21 cellular contexts compared by ENCODE assay signal in genomic region chr1:200869376-200869752, GRCh38. TPM values are rescaled to one million over a fixed set of nuclear protein-coding genes. Genes with fewer than 3 reads are reported as not detected.
DNase-seq lines count a peak whose midpoint lies in the region; ATAC-seq and TF ChIP-seq lines count a peak whose summit lies in the region.
"Had no signal": no experiment of that assay in that cellular context is flagged by ENCODE, and none has a peak within 500 bp of the region (broad histone marks: within the 10 kb centered on the region; RNA-seq: fewer than 3 reads in every experiment).

No MANE protein-coding gene starts in this region.

- peak; percentile 1 for ATAC-seq in HG03520 (IDR thresholded peaks at IDR 0.05; ENCODE audit: unreplicated experiment)
- no peak for ATAC-seq in activated B cell treated with CpG ODN at 0.5 μM for 24 hours (ENCODE audit: low read depth)
- no peak for ATAC-seq in stimulated activated memory B cell treated with anti-CD40 and anti-IgM and Interleukin-4, amounts not matched to agents 10 μg/mL and 1 μg/mL and 100 μg/mL, for 72 hours
- no peak for ATAC-seq in GM21515 (IDR thresholded peaks at IDR 0.05; ENCODE audit: unreplicated experiment)

- no peak for TF ChIP-seq CTCF in activated B cell treated with CpG ODN at 0.5 μM for 24 hours (IDR thresholded peaks at IDR 0.05)

- POLR2A ChIA-PET in activated B cell treated with CpG ODN at 0.5 μM for 24 hours (lab: Charles Lee), result interaction anchor here (1.0 to 1.5 kb wide), 3 partner anchors 9 to 34 kb away, joined by 3 to 9 read pairs (median 3); no protein-coding TSS in a partner anchor

- peak; percentile 44 for DNase-seq in activated CD4-positive, alpha-beta T cell treated with anti-CD3 and anti-CD28 coated beads, Interleukin-2, amount 10 ng/mL, durations not matched to agents 24 days and 14 days
- DNase-seq in activated CD4-positive, alpha-beta T cell treated with anti-CD3 and anti-CD28 coated beads for 4 hours, result no peak
- DNase-seq in activated B cell treated with CpG ODN at 0.5 μM for 24 hours (no peak), NK-92 (lab: John Stamatoyannopoulos, UW; ENCODE audit: unreplicated experiment) (no peak), SW480 (ENCODE audit: low spot score) (no peak)
- DNase-seq: activated CD8-positive, alpha-beta memory T cell treated with anti-CD3 and anti-CD28 coated beads for 24 hours; caudate nucleus; effector CD4-positive, alpha-beta T cell; head of caudate nucleus; IMR-90; NCI-H2081 treated with DMSO at 0.1 percent for 48 hours; NCI-H524; SW 1271; transverse colon had no signal

- H3K36me3 Mint-ChIP-seq in activated CD4-positive, alpha-beta T cell treated with anti-CD3 and anti-CD28 coated beads, Interleukin-2, amount 10 ng/mL, durations not matched to agents 24 days and 14 days (ENCODE audit: low read depth), result no peaks in the 10 kb centered on the region
- H3K36me3 Mint-ChIP-seq in activated B cell treated with CpG ODN at 0.5 μM for 24 hours (ENCODE audit: low read depth), result no peaks in the 10 kb centered on the region
- H3K36me3 Mint-ChIP-seq in stimulated activated memory B cell treated with anti-CD40 and anti-IgM and Interleukin-4, amounts not matched to agents 10 μg/mL and 1 μg/mL and 100 μg/mL, for 72 hours, result no peaks in the 10 kb centered on the region

- H3K27ac Mint-ChIP-seq in activated CD4-positive, alpha-beta T cell treated with anti-CD3 and anti-CD28 coated beads, Interleukin-2, amount 10 ng/mL, durations not matched to agents 24 days and 14 days, result no peak overlapping the region
- H3K27ac Mint-ChIP-seq in activated B cell treated with CpG ODN at 0.5 μM for 24 hours, result peak overlapping the region; percentile 94
- H3K27ac Mint-ChIP-seq in stimulated activated memory B cell treated with anti-CD40 and anti-IgM and Interleukin-4, amounts not matched to agents 10 μg/mL and 1 μg/mL and 100 μg/mL, for 72 hours, result peak overlapping the region; percentile 72

- CTCF ChIA-PET in activated B cell treated with CpG ODN at 0.5 μM for 24 hours (lab: Charles Lee), result interaction anchor here (1.6 kb wide), 1 partner anchor 31 kb away, joined by 4 read pairs; no protein-coding TSS in a partner anchor

- H3K27me3 Mint-ChIP-seq in activated CD4-positive, alpha-beta T cell treated with anti-CD3 and anti-CD28 coated beads, Interleukin-2, amount 10 ng/mL, durations not matched to agents 24 days and 14 days, result peaks cover 47% of the 10 kb centered on the region
- peaks cover 6% of the 10 kb centered on the region for H3K27me3 Mint-ChIP-seq in activated B cell treated with CpG ODN at 0.5 μM for 24 hours
- peaks cover 10% of the 10 kb centered on the region for H3K27me3 Mint-ChIP-seq in stimulated activated memory B cell treated with anti-CD40 and anti-IgM and Interleukin-4, amounts not matched to agents 10 μg/mL and 1 μg/mL and 100 μg/mL, for 72 hours

- peaks cover 13% of the 10 kb centered on the region for H3K4me1 Mint-ChIP-seq in activated CD4-positive, alpha-beta T cell treated with anti-CD3 and anti-CD28 coated beads, Interleukin-2, amount 10 ng/mL, durations not matched to agents 24 days and 14 days
- peaks cover 60% of the 10 kb centered on the region for H3K4me1 Mint-ChIP-seq in activated B cell treated with CpG ODN at 0.5 μM for 24 hours
- H3K4me1 Mint-ChIP-seq in stimulated activated memory B cell treated with anti-CD40 and anti-IgM and Interleukin-4, amounts not matched to agents 10 μg/mL and 1 μg/mL and 100 μg/mL, for 72 hours, result peaks cover 66% of the 10 kb centered on the region

- no peak overlapping the region for H3K4me3 Mint-ChIP-seq in activated CD4-positive, alpha-beta T cell treated with anti-CD3 and anti-CD28 coated beads, Interleukin-2, amount 10 ng/mL, durations not matched to agents 24 days and 14 days
- H3K4me3 Mint-ChIP-seq in activated B cell treated with CpG ODN at 0.5 μM for 24 hours, result peak overlapping the region; percentile 73
- H3K4me3 Mint-ChIP-seq in stimulated activated memory B cell treated with anti-CD40 and anti-IgM and Interleukin-4, amounts not matched to agents 10 μg/mL and 1 μg/mL and 100 μg/mL, for 72 hours, result peak overlapping the region; percentile 60

- H3K9me3 Mint-ChIP-seq in activated CD4-positive, alpha-beta T cell treated with anti-CD3 and anti-CD28 coated beads, Interleukin-2, amount 10 ng/mL, durations not matched to agents 24 days and 14 days, result no peaks in the 10 kb centered on the region
- H3K9me3 Mint-ChIP-seq in activated B cell treated with CpG ODN at 0.5 μM for 24 hours, result no peaks in the 10 kb centered on the region
- H3K9me3 Mint-ChIP-seq in stimulated activated memory B cell treated with anti-CD40 and anti-IgM and Interleukin-4, amounts not matched to agents 10 μg/mL and 1 μg/mL and 100 μg/mL, for 72 hours, result no peaks in the 10 kb centered on the region

- intact Hi-C loops in activated CD4-positive, alpha-beta T cell treated with anti-CD3 and anti-CD28 coated beads, Interleukin-2, amount 10 ng/mL, durations not matched to agents 24 days and 14 days (cut with micrococcal nuclease), result loop anchor here (5.0 kb wide), 2 partner anchors 38 to 242 kb away; no protein-coding TSS in a partner anchor
- intact Hi-C loops in activated B cell treated with CpG ODN at 0.5 μM for 24 hours (cut with micrococcal nuclease), result loop anchor here (5.0 kb wide), 1 partner anchor 153 kb away; the partner anchor contains the start of gene KIF21B

RNA-seq across cellular contexts. Expression of gene GPR25, which starts 3.4 kb away (rescaled TPM):
- not detected in 2 replicates for total RNA-seq in activated CD4-positive, alpha-beta T cell treated with anti-CD3 and anti-CD28 coated beads, Interleukin-2, amount 10 ng/mL, durations not matched to agents 24 days and 14 days
- total RNA-seq in activated B cell treated with CpG ODN at 0.5 μM for 24 hours, result 0.86 and 1.6 TPM in 2 replicates
- total RNA-seq: Daoy, IMR-90, lower leg skin, myocyte, posterior vena cava had no signal

RNA-seq across cellular contexts. Expression of gene INAVA, which starts 25.3 kb away (rescaled TPM):
- not detected in 2 replicates for total RNA-seq in activated CD4-positive, alpha-beta T cell treated with anti-CD3 and anti-CD28 coated beads, Interleukin-2, amount 10 ng/mL, durations not matched to agents 24 days and 14 days
- total RNA-seq in activated B cell treated with CpG ODN at 0.5 μM for 24 hours, result 0.44 and 0.46 TPM in 2 replicates
